19 cellular contexts compared by ENCODE assay signal in genomic region chr1:185980891-185981290, GRCh38.
DNase-seq lines count a peak whose midpoint lies in the region; ATAC-seq lines count a peak whose summit lies in the region.
"Had no signal": no experiment of that assay in that cellular context is flagged by ENCODE, and none has a peak within 500 bp of the region (broad histone marks: within the 10 kb centered on the region; RNA-seq: fewer than 3 reads in every experiment).

No MANE protein-coding gene starts in this region.

- no peak for DNase-seq in activated CD4-positive, alpha-beta T cell treated with anti-CD3 and anti-CD28 coated beads, Interleukin-2, amount 10 ng/mL, durations not matched to agents 24 days and 14 days
- DNase-seq in activated CD4-positive, alpha-beta T cell treated with anti-CD3 and anti-CD28 coated beads, Interleukin-2, amount 50 U/mL, for 48 hours, result no peak
- DNase-seq in activated naive CD8-positive, alpha-beta T cell treated with anti-CD3 and anti-CD28 coated beads, Interleukin-2, amount 10 ng/mL, durations not matched to agents 7 days and 5 days, result no peak
- no peak for DNase-seq in activated naive CD8-positive, alpha-beta T cell treated with anti-CD3 and anti-CD28 coated beads, Interleukin-2, amount 50 U/mL, for 24 hours
- DNase-seq in stimulated activated effector memory CD8-positive, alpha-beta T cell treated with anti-CD3 and anti-CD28 coated beads, Interleukin-12 subunit alpha, Interleukin-12 subunit beta, amount 100 ng/mL, for 72 hours (ENCODE audit: low spot score in 2 of 2), result no peak
- no peak for DNase-seq in stimulated activated naive CD8-positive, alpha-beta T cell treated with anti-CD3 and anti-CD28 coated beads, Interleukin-15, amount 100 ng/mL, for 72 hours
- DNase-seq in kidney glomerular epithelial cell (lab: John Stamatoyannopoulos, UW) (no peak), GF-D8 (lab: John Stamatoyannopoulos, UW) (no peak)
- DNase-seq: 8988T; ACHN; BE2C; C1 segment of cervical spinal cord; Caco-2; Calu3; CD4-positive, alpha-beta memory T cell; CD4-positive, CD25-positive, alpha-beta regulatory T cell; DMS79 treated with DMSO at 0.1 percent for 48 hours had no signal

- peaks cover 1% of the 10 kb centered on the region for H3K27me3 Mint-ChIP-seq in activated CD4-positive, alpha-beta T cell treated with anti-CD3 and anti-CD28 coated beads, Interleukin-2, amount 10 ng/mL, durations not matched to agents 24 days and 14 days
- no peaks in the 10 kb centered on the region for H3K27me3 Mint-ChIP-seq in activated naive CD8-positive, alpha-beta T cell treated with anti-CD3 and anti-CD28 coated beads, Interleukin-2, amount 10 ng/mL, durations not matched to agents 7 days and 5 days
- peaks cover 2% of the 10 kb centered on the region for H3K27me3 Mint-ChIP-seq in activated naive CD8-positive, alpha-beta T cell treated with anti-CD3 and anti-CD28 coated beads, Interleukin-2, amount 50 U/mL, for 24 hours
- no peaks in the 10 kb centered on the region for H3K27me3 Mint-ChIP-seq in stimulated activated naive CD8-positive, alpha-beta T cell treated with anti-CD3 and anti-CD28 coated beads, Interleukin-15, amount 100 ng/mL, for 72 hours
- H3K27me3 Mint-ChIP-seq: CD4-positive, alpha-beta memory T cell; CD4-positive, CD25-positive, alpha-beta regulatory T cell had no signal

- no peaks in the 10 kb centered on the region for H3K36me3 Mint-ChIP-seq in activated CD4-positive, alpha-beta T cell treated with anti-CD3 and anti-CD28 coated beads, Interleukin-2, amount 10 ng/mL, durations not matched to agents 24 days and 14 days (ENCODE audit: low read depth)
- H3K36me3 Mint-ChIP-seq in activated naive CD8-positive, alpha-beta T cell treated with anti-CD3 and anti-CD28 coated beads, Interleukin-2, amount 10 ng/mL, durations not matched to agents 7 days and 5 days, result no peaks in the 10 kb centered on the region
- H3K36me3 Mint-ChIP-seq in activated naive CD8-positive, alpha-beta T cell treated with anti-CD3 and anti-CD28 coated beads, Interleukin-2, amount 50 U/mL, for 24 hours (ENCODE audit: low read depth), result no peaks in the 10 kb centered on the region
- no peaks in the 10 kb centered on the region for H3K36me3 Mint-ChIP-seq in stimulated activated effector memory CD8-positive, alpha-beta T cell treated with anti-CD3 and anti-CD28 coated beads, Interleukin-12 subunit alpha, Interleukin-12 subunit beta, amount 100 ng/mL, for 72 hours
- H3K36me3 Mint-ChIP-seq: CD14-positive monocyte; CD4-positive, alpha-beta memory T cell; CD4-positive, CD25-positive, alpha-beta regulatory T cell had no signal

- H3K4me1 Mint-ChIP-seq in activated CD4-positive, alpha-beta T cell treated with anti-CD3 and anti-CD28 coated beads, Interleukin-2, amount 10 ng/mL, durations not matched to agents 24 days and 14 days, result no peaks in the 10 kb centered on the region
- no peaks in the 10 kb centered on the region for H3K4me1 Mint-ChIP-seq in activated naive CD8-positive, alpha-beta T cell treated with anti-CD3 and anti-CD28 coated beads, Interleukin-2, amount 10 ng/mL, durations not matched to agents 7 days and 5 days
- no peaks in the 10 kb centered on the region for H3K4me1 Mint-ChIP-seq in activated naive CD8-positive, alpha-beta T cell treated with anti-CD3 and anti-CD28 coated beads, Interleukin-2, amount 50 U/mL, for 24 hours
- no peaks in the 10 kb centered on the region for H3K4me1 Mint-ChIP-seq in stimulated activated effector memory CD8-positive, alpha-beta T cell treated with anti-CD3 and anti-CD28 coated beads, Interleukin-12 subunit alpha, Interleukin-12 subunit beta, amount 100 ng/mL, for 72 hours
- no peaks in the 10 kb centered on the region for H3K4me1 Mint-ChIP-seq in stimulated activated naive CD8-positive, alpha-beta T cell treated with anti-CD3 and anti-CD28 coated beads, Interleukin-15, amount 100 ng/mL, for 72 hours
- H3K4me1 Mint-ChIP-seq: CD14-positive monocyte; CD4-positive, alpha-beta memory T cell; CD4-positive, CD25-positive, alpha-beta regulatory T cell had no signal

- no peak for ATAC-seq in activated naive CD8-positive, alpha-beta T cell treated with anti-CD3 and anti-CD28 coated beads, Interleukin-2, amount 10 ng/mL, durations not matched to agents 7 days and 5 days (ENCODE audit: low read depth)
- ATAC-seq in activated naive CD8-positive, alpha-beta T cell treated with anti-CD3 and anti-CD28 coated beads, Interleukin-2, amount 50 U/mL, for 24 hours, result no peak
- peak; percentile 45 for ATAC-seq in stimulated activated effector memory CD8-positive, alpha-beta T cell treated with anti-CD3 and anti-CD28 coated beads, Interleukin-12 subunit alpha, Interleukin-12 subunit beta, amount 100 ng/mL, for 72 hours
- peak; percentile 68 for ATAC-seq in stimulated activated naive CD8-positive, alpha-beta T cell treated with anti-CD3 and anti-CD28 coated beads, Interleukin-15, amount 100 ng/mL, for 72 hours
- ATAC-seq: GM12878 had no signal

- POLR2A ChIA-PET in activated naive CD8-positive, alpha-beta T cell treated with anti-CD3 and anti-CD28 coated beads, Interleukin-2, amount 10 ng/mL, durations not matched to agents 7 days and 5 days (lab: Charles Lee), result no interaction called here

- H3K27ac Mint-ChIP-seq in activated CD4-positive, alpha-beta T cell treated with anti-CD3 and anti-CD28 coated beads, Interleukin-2, amount 10 ng/mL, durations not matched to agents 24 days and 14 days, result peak overlapping the region; percentile 3
- peak overlapping the region; percentile 11 for H3K27ac Mint-ChIP-seq in activated naive CD8-positive, alpha-beta T cell treated with anti-CD3 and anti-CD28 coated beads, Interleukin-2, amount 10 ng/mL, durations not matched to agents 7 days and 5 days
- H3K27ac Mint-ChIP-seq in activated naive CD8-positive, alpha-beta T cell treated with anti-CD3 and anti-CD28 coated beads, Interleukin-2, amount 50 U/mL, for 24 hours, result no peak overlapping the region
- no peak overlapping the region for H3K27ac Mint-ChIP-seq in stimulated activated effector memory CD8-positive, alpha-beta T cell treated with anti-CD3 and anti-CD28 coated beads, Interleukin-12 subunit alpha, Interleukin-12 subunit beta, amount 100 ng/mL, for 72 hours
- H3K27ac Mint-ChIP-seq in stimulated activated naive CD8-positive, alpha-beta T cell treated with anti-CD3 and anti-CD28 coated beads, Interleukin-15, amount 100 ng/mL, for 72 hours, result no peak overlapping the region
- H3K27ac Mint-ChIP-seq: CD14-positive monocyte; CD4-positive, alpha-beta memory T cell; CD4-positive, CD25-positive, alpha-beta regulatory T cell had no signal

- no peak overlapping the region for H3K4me3 Mint-ChIP-seq in activated CD4-positive, alpha-beta T cell treated with anti-CD3 and anti-CD28 coated beads, Interleukin-2, amount 10 ng/mL, durations not matched to agents 24 days and 14 days
- no peak overlapping the region for H3K4me3 Mint-ChIP-seq in activated naive CD8-positive, alpha-beta T cell treated with anti-CD3 and anti-CD28 coated beads, Interleukin-2, amount 10 ng/mL, durations not matched to agents 7 days and 5 days
- H3K4me3 Mint-ChIP-seq in activated naive CD8-positive, alpha-beta T cell treated with anti-CD3 and anti-CD28 coated beads, Interleukin-2, amount 50 U/mL, for 24 hours, result no peak overlapping the region
- H3K4me3 Mint-ChIP-seq in stimulated activated effector memory CD8-positive, alpha-beta T cell treated with anti-CD3 and anti-CD28 coated beads, Interleukin-12 subunit alpha, Interleukin-12 subunit beta, amount 100 ng/mL, for 72 hours, result no peak overlapping the region
- H3K4me3 Mint-ChIP-seq in stimulated activated naive CD8-positive, alpha-beta T cell treated with anti-CD3 and anti-CD28 coated beads, Interleukin-15, amount 100 ng/mL, for 72 hours, result no peak overlapping the region
- H3K4me3 Mint-ChIP-seq: CD14-positive monocyte; CD4-positive, alpha-beta memory T cell; CD4-positive, CD25-positive, alpha-beta regulatory T cell had no signal

- intact Hi-C loops in activated CD4-positive, alpha-beta T cell treated with anti-CD3 and anti-CD28 coated beads, Interleukin-2, amount 10 ng/mL, durations not matched to agents 24 days and 14 days (cut with micrococcal nuclease), result no loop called here

- no peaks in the 10 kb centered on the region for H3K9me3 Mint-ChIP-seq in activated CD4-positive, alpha-beta T cell treated with anti-CD3 and anti-CD28 coated beads, Interleukin-2, amount 10 ng/mL, durations not matched to agents 24 days and 14 days
- no peaks in the 10 kb centered on the region for H3K9me3 Mint-ChIP-seq in activated naive CD8-positive, alpha-beta T cell treated with anti-CD3 and anti-CD28 coated beads, Interleukin-2, amount 10 ng/mL, durations not matched to agents 7 days and 5 days
- no peaks in the 10 kb centered on the region for H3K9me3 Mint-ChIP-seq in activated naive CD8-positive, alpha-beta T cell treated with anti-CD3 and anti-CD28 coated beads, Interleukin-2, amount 50 U/mL, for 24 hours
- no peaks in the 10 kb centered on the region for H3K9me3 Mint-ChIP-seq in stimulated activated effector memory CD8-positive, alpha-beta T cell treated with anti-CD3 and anti-CD28 coated beads, Interleukin-12 subunit alpha, Interleukin-12 subunit beta, amount 100 ng/mL, for 72 hours
- no peaks in the 10 kb centered on the region for H3K9me3 Mint-ChIP-seq in stimulated activated naive CD8-positive, alpha-beta T cell treated with anti-CD3 and anti-CD28 coated beads, Interleukin-15, amount 100 ng/mL, for 72 hours
- H3K9me3 Mint-ChIP-seq: CD4-positive, alpha-beta memory T cell; CD4-positive, CD25-positive, alpha-beta regulatory T cell had no signal

Comparison
In these comparisons a context has a peak if more than half of its experiments do, and no peak if none do; other contexts are left out.
1. H3K27ac Mint-ChIP-seq: peak in activated CD4-positive, alpha-beta T cell treated with anti-CD3 and anti-CD28 coated beads, Interleukin-2, amount 10 ng/mL, durations not matched to agents 24 days and 14 days (single experiment) and activated naive CD8-positive, alpha-beta T cell treated with anti-CD3 and anti-CD28 coated beads, Interleukin-2, amount 10 ng/mL, durations not matched to agents 7 days and 5 days (single experiment); none in activated naive CD8-positive, alpha-beta T cell treated with anti-CD3 and anti-CD28 coated beads, Interleukin-2, amount 50 U/mL, for 24 hours (single experiment), stimulated activated effector memory CD8-positive, alpha-beta T cell treated with anti-CD3 and anti-CD28 coated beads, Interleukin-12 subunit alpha, Interleukin-12 subunit beta, amount 100 ng/mL, for 72 hours (single experiment) and stimulated activated naive CD8-positive, alpha-beta T cell treated with anti-CD3 and anti-CD28 coated beads, Interleukin-15, amount 100 ng/mL, for 72 hours (0 of 2).
2. ATAC-seq: peak in stimulated activated effector memory CD8-positive, alpha-beta T cell treated with anti-CD3 and anti-CD28 coated beads, Interleukin-12 subunit alpha, Interleukin-12 subunit beta, amount 100 ng/mL, for 72 hours (single experiment) and stimulated activated naive CD8-positive, alpha-beta T cell treated with anti-CD3 and anti-CD28 coated beads, Interleukin-15, amount 100 ng/mL, for 72 hours (single experiment); none in activated naive CD8-positive, alpha-beta T cell treated with anti-CD3 and anti-CD28 coated beads, Interleukin-2, amount 10 ng/mL, durations not matched to agents 7 days and 5 days (single experiment) and activated naive CD8-positive, alpha-beta T cell treated with anti-CD3 and anti-CD28 coated beads, Interleukin-2, amount 50 U/mL, for 24 hours (single experiment).